ENCODE assay signal across 17 cellular contexts in genomic region chr3:177220136-177220974, GRCh38. TPM values are rescaled to one million over a fixed set of nuclear protein-coding genes. Genes with fewer than 3 reads are reported as not detected.
DNase-seq lines count a peak whose midpoint lies in the region; ATAC-seq, FAIRE-seq and TF ChIP-seq lines count a peak whose summit lies in the region.
"Had no signal": no experiment of that assay in that cellular context is flagged by ENCODE, and none has a peak within 500 bp of the region (broad histone marks: within the 10 kb centered on the region; RNA-seq: fewer than 3 reads in every experiment).

No MANE protein-coding gene starts in this region.

- H3K79me2 ChIP-seq in K562 (ENCODE audit: control insufficient read depth, insufficient read depth, low read length), result no peaks in the 10 kb centered on the region
- no peaks in the 10 kb centered on the region for H3K79me2 ChIP-seq in neural progenitor cell (ENCODE audit: low read depth)

- H2BK120ac ChIP-seq in IMR-90 (ENCODE audit: low read depth, low read length), result no peak overlapping the region

- H3K27ac Mint-ChIP-seq in CD4-positive, CD25-positive, alpha-beta regulatory T cell, result peak overlapping the region in 2 of 3 donors; percentile 32 to 61
- H3K27ac Mint-ChIP-seq in neural progenitor cell, result no peak overlapping the region
- H3K27ac Mint-ChIP-seq in CD4-positive, alpha-beta memory T cell, result peak overlapping the region in 2 of 7 donors; percentile 26 to 78

- intact Hi-C loops in IMR-90 (cut with micrococcal nuclease) (no loop called here), K562 (cut with micrococcal nuclease) (no loop called here)
- intact Hi-C loops in CD4-positive, alpha-beta memory T cell (cut with micrococcal nuclease), result loop anchor here (2.0 kb wide), 1 partner anchor 22 kb away; no protein-coding TSS in a partner anchor

- FAIRE-seq in K562 (lab: Jason Lieb, UNC), result no peak

- H2AK9ac ChIP-seq in IMR-90 (replicated peaks; ENCODE audit: low read depth, low read length, poor library complexity), result no peak overlapping the region

- no peak overlapping the region for H3K4me3 ChIP-seq in CD4-positive, CD25-positive, alpha-beta regulatory T cell (ENCODE audit: low read depth, low read length)
- H3K4me3 ChIP-seq in IMR-90 (ENCODE audit: insufficient read depth, low read depth, low read length) (no peak overlapping the region), K562 (no peak overlapping the region), neural progenitor cell (no peak overlapping the region), BE2C (ENCODE audit: low read depth, low read length) (no peak overlapping the region)
- no peak overlapping the region for H3K4me3 ChIP-seq in CD4-positive, alpha-beta memory T cell (ENCODE audit: low read length in 2 of 2)
- H3K4me3 ChIP-seq: cardiac muscle cell, left ventricle myocardium inferior, ovary, sigmoid colon, suprapubic skin had no signal

- no peaks in the 10 kb centered on the region for H3K36me3 ChIP-seq in CD4-positive, CD25-positive, alpha-beta regulatory T cell (ENCODE audit: control insufficient read depth, insufficient read depth, low read length)
- H3K36me3 ChIP-seq in IMR-90 (ENCODE audit: control insufficient read depth, insufficient read depth, low read length) (no peaks in the 10 kb centered on the region), K562 (ENCODE audit: control insufficient read depth, insufficient read depth, low read length) (no peaks in the 10 kb centered on the region), neural progenitor cell (no peaks in the 10 kb centered on the region), BE2C (no peaks in the 10 kb centered on the region)
- no peaks in the 10 kb centered on the region for H3K36me3 ChIP-seq in CD4-positive, alpha-beta memory T cell (ENCODE audit: insufficient read depth, low read length)
- H3K36me3 ChIP-seq: cardiac muscle cell, left ventricle myocardium inferior, ovary, sigmoid colon, suprapubic skin had no signal

- peak overlapping the region; percentile 34 for H2AFZ ChIP-seq in IMR-90 (replicated peaks; ENCODE audit: low read length, poor library complexity)
- H2AFZ ChIP-seq in K562 (ENCODE audit: low read depth, low read length), result peak overlapping the region; percentile 18; the same call in 1 of the 2 replicates
- peak overlapping the region; percentile 50 for H2AFZ ChIP-seq in neural progenitor cell (replicated peaks)

- no peak overlapping the region for H3K18ac ChIP-seq in IMR-90 (ENCODE audit: low read depth, low read length)

- H3K23ac ChIP-seq in IMR-90 (ENCODE audit: low read depth, low read length), result no peak overlapping the region

- no peak for TF ChIP-seq POLR2A in IMR-90 (IDR thresholded peaks at IDR 0.05; ENCODE audit: low read depth, low read length)
- no peak for TF ChIP-seq POLR2A in K562 (conservative IDR thresholded peaks at IDR 0.05)

- no peak overlapping the region for H3K4me2 ChIP-seq in IMR-90 (ENCODE audit: low read depth, low read length)
- H3K4me2 ChIP-seq in K562 (ENCODE audit: insufficient read depth, low read length), result no peak overlapping the region
- no peak overlapping the region for H3K4me2 ChIP-seq in neural progenitor cell

- no peaks in the 10 kb centered on the region for H3K27me3 Mint-ChIP-seq in CD4-positive, CD25-positive, alpha-beta regulatory T cell
- peaks cover 5% of the 10 kb centered on the region for H3K27me3 Mint-ChIP-seq in neural progenitor cell (ENCODE audit: insufficient read depth, low read depth)
- H3K27me3 Mint-ChIP-seq in CD4-positive, alpha-beta memory T cell, result no peaks in the 10 kb centered on the region

- H4K20me1 ChIP-seq in IMR-90 (ENCODE audit: insufficient read depth, low read length) (no peaks in the 10 kb centered on the region), K562 (replicated peaks; ENCODE audit: control insufficient read depth, insufficient read depth, low read length) (no peaks in the 10 kb centered on the region), neural progenitor cell (ENCODE audit: low read depth) (no peaks in the 10 kb centered on the region)

- no peak overlapping the region for H2BK15ac ChIP-seq in IMR-90 (ENCODE audit: low read depth, low read length)

- in situ Hi-C loops in IMR-90 (cut with MboI; ENCODE audit: low sequenced_read_pairs), result no loop called here
- in situ Hi-C loops in K562 (cut with MboI), result no loop called here

- CTCF ChIA-PET in IMR-90 (lab: Yijun Ruan, JAX) (no interaction called here), K562 (lab: Yijun Ruan, JAX; ENCODE audit: low intra/inter-chr PET ratio) (no interaction called here)
- CTCF ChIA-PET in CD4-positive, alpha-beta memory T cell (lab: Charles Lee; ENCODE audit: partially characterized antibody), result no interaction called here

- peaks cover 15% of the 10 kb centered on the region for H3K4me1 ChIP-seq in CD4-positive, CD25-positive, alpha-beta regulatory T cell (ENCODE audit: control insufficient read depth, insufficient read depth, low read length, poor library complexity, severe bottlenecking)
- H3K4me1 ChIP-seq in IMR-90 (ENCODE audit: control insufficient read depth, insufficient read depth, low read length) (no peaks in the 10 kb centered on the region), K562 (replicated peaks in 1 of 2; ENCODE audit: control insufficient read depth in 2 of 2, insufficient read depth in 2 of 2, low read length in 2 of 2) (no peaks in the 10 kb centered on the region; a peak in 2 of 5 replicates), neural progenitor cell (no peaks in the 10 kb centered on the region), BE2C (no peaks in the 10 kb centered on the region)
- H3K4me1 ChIP-seq in CD4-positive, alpha-beta memory T cell (ENCODE audit: insufficient read depth, low read length), result peaks cover 13% of the 10 kb centered on the region
- H3K4me1 ChIP-seq: left ventricle myocardium inferior, sigmoid colon, suprapubic skin had no signal

- peaks cover 0 to 2% (median 0%) of the 10 kb centered on the region in 7 donors for H3K9me3 Mint-ChIP-seq in CD4-positive, CD25-positive, alpha-beta regulatory T cell
- peaks cover 3% of the 10 kb centered on the region for H3K9me3 Mint-ChIP-seq in neural progenitor cell
- H3K9me3 Mint-ChIP-seq in CD4-positive, alpha-beta memory T cell, result no peaks in the 10 kb centered on the region

- no peak overlapping the region for H3K4ac ChIP-seq in IMR-90 (ENCODE audit: low read depth, low read length)

- TF ChIP-seq RAD21 in IMR-90 (IDR thresholded peaks at IDR 0.05; ENCODE audit: low read length), result no peak
- TF ChIP-seq RAD21 in K562 (CRISPR knock-in tag; conservative IDR thresholded peaks at IDR 0.05 in 1 of 2, IDR thresholded peaks at IDR 0.05 in 1 of 2), result no peak

- H3K56ac ChIP-seq in IMR-90 (ENCODE audit: extremely low read depth, insufficient read depth, low read length), result no peak overlapping the region

- WGBS in IMR-90 (ENCODE audit: extremely low coverage in 2 of 2, insufficient read length in 1 of 2), 2 experiments, result 67% methylated on average over 1 of the region's 9 CpGs; no CpG with 5 or more reads in 1 of the 2 experiments
- WGBS in K562 (ENCODE audit: insufficient coverage, low coverage, missing lambda C conversion rate), result 57% methylated on average over 9 of the region's 9 CpGs

- no peaks in the 10 kb centered on the region for H3K9me3 ChIP-seq in CD4-positive, CD25-positive, alpha-beta regulatory T cell (ENCODE audit: control insufficient read depth in 2 of 2, low read length in 2 of 2)
- H3K9me3 ChIP-seq in IMR-90 (ENCODE audit: control insufficient read depth, insufficient read depth, low read length), result no peaks in the 10 kb centered on the region
- H3K9me3 ChIP-seq in K562 (replicated peaks; ENCODE audit: control insufficient read depth, insufficient read depth, low read depth, low read length), result 0 out of 2 replicates have a peak, but pooled peaks cover 3% of the 10 kb centered on the region
- H3K9me3 ChIP-seq in neural progenitor cell (ENCODE audit: low read depth), result no peaks in the 10 kb centered on the region
- H3K9me3 ChIP-seq in CD4-positive, alpha-beta memory T cell (ENCODE audit: control insufficient read depth in 1 of 2, low read length in 2 of 2), result no peaks in the 10 kb centered on the region
- no peaks in the 10 kb centered on the region for H3K9me3 ChIP-seq in BE2C
- H3K9me3 ChIP-seq: left ventricle myocardium inferior, ovary, sigmoid colon, suprapubic skin had no signal

- no peak for ATAC-seq in CD4-positive, CD25-positive, alpha-beta regulatory T cell (ENCODE audit: low read depth in 2 of 2)
- ATAC-seq in IMR-90 (ENCODE audit: low read depth) (no peak), K562 (peak; percentile 34; the same call in 2 of the 3 replicates), GM19455 (IDR thresholded peaks at IDR 0.05; ENCODE audit: unreplicated experiment) (no peak), HG03442 (IDR thresholded peaks at IDR 0.05; ENCODE audit: unreplicated experiment) (no peak)

- H3K27me3 ChIP-seq in CD4-positive, CD25-positive, alpha-beta regulatory T cell (ENCODE audit: control insufficient read depth, insufficient read depth, low read length), result no peaks in the 10 kb centered on the region
- H3K27me3 ChIP-seq in IMR-90 (ENCODE audit: control insufficient read depth, insufficient read depth, low read length) (no peaks in the 10 kb centered on the region), K562 (ENCODE audit: control insufficient read depth in 2 of 2, insufficient read depth in 2 of 2, low read length in 2 of 2) (no peaks in the 10 kb centered on the region), neural progenitor cell (no peaks in the 10 kb centered on the region), BE2C (no peaks in the 10 kb centered on the region)
- H3K27me3 ChIP-seq in CD4-positive, alpha-beta memory T cell (ENCODE audit: insufficient read depth, low read length), result no peaks in the 10 kb centered on the region
- H3K27me3 ChIP-seq: cardiac muscle cell, ovary, sigmoid colon, suprapubic skin had no signal

- no peak overlapping the region for H3K27ac ChIP-seq in CD4-positive, CD25-positive, alpha-beta regulatory T cell (ENCODE audit: insufficient read depth, low read length, poor library complexity, severe bottlenecking)
- H3K27ac ChIP-seq in IMR-90 (ENCODE audit: insufficient read depth, low read length) (no peak overlapping the region), K562 (ENCODE audit: extremely low read depth, low read depth, low read length) (no peak overlapping the region), neural progenitor cell (no peak overlapping the region)
- no peak overlapping the region for H3K27ac ChIP-seq in CD4-positive, alpha-beta memory T cell (ENCODE audit: low read depth, low read length)
- H3K27ac ChIP-seq: cardiac muscle cell, left ventricle myocardium inferior, ovary, RWPE1, sigmoid colon, suprapubic skin had no signal

- 0 out of 2 replicates have a peak overlapping the region, but pooled peaks have one; percentile 0 for H2AK5ac ChIP-seq in IMR-90 (ENCODE audit: low read depth, low read length)

- H3K9ac ChIP-seq in IMR-90 (ENCODE audit: low read depth, low read length) (no peak overlapping the region), K562 (ENCODE audit: insufficient read depth in 1 of 2, low read depth in 2 of 2, low read length in 2 of 2) (no peak overlapping the region; a peak in 1 of 4 replicates), neural progenitor cell (no peak overlapping the region)

- H4K91ac ChIP-seq in IMR-90 (ENCODE audit: insufficient read depth, low read depth, low read length), result no peak overlapping the region

- H3K4me1 Mint-ChIP-seq in CD4-positive, CD25-positive, alpha-beta regulatory T cell, result peaks cover 6 to 35% (median 17%) of the 10 kb centered on the region in 4 donors
- peaks cover 5% of the 10 kb centered on the region for H3K4me1 Mint-ChIP-seq in neural progenitor cell
- H3K4me1 Mint-ChIP-seq in CD4-positive, alpha-beta memory T cell, result peaks cover 15 to 26% (median 21%) of the 10 kb centered on the region in 4 donors

- H3K9me1 ChIP-seq in IMR-90 (ENCODE audit: insufficient read depth, low read length) (no peaks in the 10 kb centered on the region), K562 (ENCODE audit: control insufficient read depth, insufficient read depth, low read length) (no peaks in the 10 kb centered on the region)

- no peak for TF ChIP-seq CTCF in IMR-90 (conservative IDR thresholded peaks at IDR 0.05; ENCODE audit: low read depth, low read length)
- no peak for TF ChIP-seq CTCF in K562 (IDR thresholded peaks at IDR 0.05 in 2 of 3, conservative IDR thresholded peaks at IDR 0.05 in 1 of 3; ENCODE audit: insufficient read depth in 2 of 3, low read depth in 1 of 3, low read length in 3 of 3)
- TF ChIP-seq CTCF in neural progenitor cell (IDR thresholded peaks at IDR 0.05), result no peak
- no peak for TF ChIP-seq CTCF in BE2C (IDR thresholded peaks at IDR 0.05; ENCODE audit: low read depth, low read length)

- H4K8ac ChIP-seq in IMR-90 (ENCODE audit: low read depth in 2 of 2, low read length in 2 of 2), result no peak overlapping the region

- dilution Hi-C loops in IMR-90 (cut with HindIII; ENCODE audit: low sequenced_read_pairs, unreplicated experiment), result no loop called here

- no peak for TF ChIP-seq EP300 in K562 (IDR thresholded peaks at IDR 0.05; ENCODE audit: low read length)

- no peak overlapping the region for H2BK20ac ChIP-seq in IMR-90 (ENCODE audit: low read depth, low read length)

- H3K4me3 Mint-ChIP-seq in CD4-positive, CD25-positive, alpha-beta regulatory T cell, result no peak overlapping the region
- no peak overlapping the region for H3K4me3 Mint-ChIP-seq in neural progenitor cell
- H3K4me3 Mint-ChIP-seq in CD4-positive, alpha-beta memory T cell, result no peak overlapping the region

- BruUV-seq in IMR-90 (replicated peaks; lab: Mats Ljungman, UMichigan) (no TSS peak), K562 (replicated peaks; lab: Mats Ljungman, UMichigan) (no TSS peak)

- H3K36me3 Mint-ChIP-seq in CD4-positive, CD25-positive, alpha-beta regulatory T cell, result no peaks in the 10 kb centered on the region
- H3K36me3 Mint-ChIP-seq in neural progenitor cell, result no peaks in the 10 kb centered on the region
- no peaks in the 10 kb centered on the region for H3K36me3 Mint-ChIP-seq in CD4-positive, alpha-beta memory T cell

- H3K79me1 ChIP-seq in IMR-90 (ENCODE audit: low read depth in 1 of 2, low read length in 2 of 2), result no peaks in the 10 kb centered on the region

- H3K14ac ChIP-seq in IMR-90 (replicated peaks; ENCODE audit: low read depth, low read length), result no peak overlapping the region

- no peaks in the 10 kb centered on the region for H3F3A ChIP-seq in neural progenitor cell (ENCODE audit: low read depth)

- no peak overlapping the region for H4K5ac ChIP-seq in IMR-90 (ENCODE audit: low read depth, low read length)

- POLR2A ChIA-PET in IMR-90 (lab: Charles Lee; ENCODE audit: unreplicated experiment), result no interaction called here
- POLR2A ChIA-PET in K562 (lab: Yijun Ruan, JAX), result no interaction called here
- POLR2A ChIA-PET in CD4-positive, alpha-beta memory T cell (lab: Charles Lee; ENCODE audit: partially characterized antibody), result interaction anchor here (0.7 kb wide), 1 partner anchor 139 kb away, joined by 3 read pairs; no protein-coding TSS in a partner anchor

- DNase-seq in CD4-positive, CD25-positive, alpha-beta regulatory T cell, result no peak
- DNase-seq in IMR-90 (peak; percentile 22), K562 (ENCODE audit: extremely low read depth in 1 of 4, low spot score in 3 of 4) (no peak), neural progenitor cell (ENCODE audit: low spot score) (no peak), BE2C (no peak)
- DNase-seq in CD4-positive, alpha-beta memory T cell, result no peak
- DNase-seq: Karpas-422; left ventricle myocardium inferior; NCI-H1436; ovary; sigmoid colon; stimulated activated CD4-positive, alpha-beta T cell treated with anti-CD3 and anti-CD28 coated beads, Interleukin-1b, Interleukin-23, amount 100 ng/mL, for 48 hours had no signal

- no peak overlapping the region for H2BK5ac ChIP-seq in IMR-90 (ENCODE audit: low read depth, low read length, poor library complexity, severe bottlenecking)

RNA-seq across cellular contexts. Expression of gene TBL1XR1, which starts 23.1 kb away (rescaled TPM):
- 146 TPM for total RNA-seq in CD4-positive, CD25-positive, alpha-beta regulatory T cell
- 10 to 100 TPM; 34.0 to 49.0 (median 37.8) TPM for polyA plus RNA-seq in CD4-positive, CD25-positive, alpha-beta regulatory T cell
- total RNA-seq in IMR-90 (2012; rRNA removed) (170 and 181 TPM in 2 replicates), K562 (2014; rRNA removed) (56.6 and 68.6 TPM in 2 replicates), K562 (2014; rRNA removed; fragmentation: Illumina TruSeq; extraction: Trizol) (110 and 132 TPM in 2 replicates), K562 (2015; rRNA removed; fragmentation: Illumina TruSeq; extraction: Trizol) (74.0 and 83.3 TPM in 2 replicates), K562 (2021) (125 and 150 TPM in 2 replicates), neural progenitor cell (ENCODE audit: low replicate concordance) (186 and 275 TPM in 2 replicates)
- polyA plus RNA-seq in IMR-90 (2012; rRNA removed) (25.2 and 29.3 TPM in 2 replicates), K562 (2011; rRNA removed) (129 and 171 TPM in 2 replicates), K562 (2014; fragmentation: Illumina TruSeq; extraction: Trizol) (36.6 and 37.2 TPM in 2 replicates), K562 (2014; fragmentation: Nextera tagmentation; extraction: Ambion mirVana) (10 to 100 TPM; 19.6 to 90.2 TPM), K562 (2014; rRNA removed) (36.7 and 39.9 TPM in 2 replicates)
- polyA plus RNA-seq in IMR-90 (2012; cell fraction: cytosol; rRNA removed), result 6.6 and 8.7 TPM in 2 replicates
- polyA plus RNA-seq in IMR-90 (2012; cell fraction: nucleus; rRNA removed; ENCODE audit: low replicate concordance), result 7.5 and 56.1 TPM in 2 replicates
- 113 and 226 TPM in 2 replicates for total RNA-seq in K562 (2011; cell fraction: chromatin; rRNA removed; ENCODE audit: low replicate concordance)
- 55.0 and 70.3 TPM in 2 replicates for total RNA-seq in K562 (2011; cell fraction: nucleolus; rRNA removed)
- total RNA-seq in K562 (2011; cell fraction: nucleoplasm; rRNA removed), result 125 and 183 TPM in 2 replicates
- 42.5 and 49.5 TPM in 2 replicates for polyA plus RNA-seq in K562 (2011; cell fraction: cytosol; rRNA removed)
- 154 and 172 TPM in 2 replicates for polyA plus RNA-seq in K562 (2011; cell fraction: nucleus; rRNA removed)
- 19.3 and 54.6 TPM in 2 replicates for polyA plus RNA-seq in K562 (2012)
- 706 and 847 TPM in 2 replicates for polyA minus RNA-seq in K562 (2011; rRNA and poly(A)+ RNA removed)
- 193 and 353 TPM in 2 replicates for polyA minus RNA-seq in K562 (2011; cell fraction: cytosol; rRNA and poly(A)+ RNA removed)
- 137 and 171 TPM in 2 replicates for polyA minus RNA-seq in K562 (2011; cell fraction: nucleus; rRNA and poly(A)+ RNA removed)
- 100 to 1,000 TPM; 159 to 172 TPM for total RNA-seq in CD4-positive, alpha-beta memory T cell
- 10 to 100 TPM; 20.1 to 42.1 TPM for polyA plus RNA-seq in CD4-positive, alpha-beta memory T cell
- polyA plus RNA-seq in BE2C (2012; ENCODE audit: insufficient read depth, insufficient read length, low read depth), result 44.7 TPM
